ENCODE assay signal across 1 cellular context in the genomic region with DNA sequence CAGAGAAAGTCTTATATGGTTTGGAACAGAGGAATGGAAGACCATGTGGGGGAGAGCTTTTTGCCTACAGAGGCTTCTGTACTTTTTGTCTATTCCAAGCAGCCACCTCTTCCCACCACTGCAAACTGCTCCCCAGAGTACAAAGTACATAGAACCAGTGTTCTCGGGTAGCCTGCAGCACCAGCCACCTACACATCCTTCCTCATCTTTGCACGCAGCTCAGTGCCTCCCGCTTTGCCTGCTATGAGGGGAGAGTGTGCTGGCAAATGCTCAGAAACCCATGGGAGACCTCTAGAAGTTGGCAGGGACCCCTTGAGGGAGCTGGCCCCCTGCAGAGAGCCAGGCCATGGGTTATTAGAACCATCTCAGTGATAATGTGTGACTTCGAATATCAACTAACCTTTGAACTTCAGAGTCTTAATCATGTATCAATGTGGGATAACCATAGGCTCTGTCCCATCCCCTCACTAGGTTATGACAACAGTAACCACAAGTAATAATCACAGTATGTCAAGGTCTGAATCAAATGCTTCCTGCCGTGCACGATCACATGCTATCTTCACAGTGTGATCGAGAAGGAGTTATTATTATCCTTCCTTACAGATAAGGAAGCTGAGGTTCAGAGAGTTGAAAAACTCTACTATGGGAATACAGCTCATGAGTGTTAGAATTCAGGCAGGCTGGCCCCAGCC.
TF ChIP-seq lines count a peak whose summit lies in the region.

No MANE protein-coding gene starts in this region.

TF ChIP-seq in SK-N-SH treated with all-trans-retinoic acid at 6 μM for 48 hours, 23 proteins besides CTCF, POLR2A, EP300 and RAD21 (continued from another document):
- TF ChIP-seq, protein P1, sequence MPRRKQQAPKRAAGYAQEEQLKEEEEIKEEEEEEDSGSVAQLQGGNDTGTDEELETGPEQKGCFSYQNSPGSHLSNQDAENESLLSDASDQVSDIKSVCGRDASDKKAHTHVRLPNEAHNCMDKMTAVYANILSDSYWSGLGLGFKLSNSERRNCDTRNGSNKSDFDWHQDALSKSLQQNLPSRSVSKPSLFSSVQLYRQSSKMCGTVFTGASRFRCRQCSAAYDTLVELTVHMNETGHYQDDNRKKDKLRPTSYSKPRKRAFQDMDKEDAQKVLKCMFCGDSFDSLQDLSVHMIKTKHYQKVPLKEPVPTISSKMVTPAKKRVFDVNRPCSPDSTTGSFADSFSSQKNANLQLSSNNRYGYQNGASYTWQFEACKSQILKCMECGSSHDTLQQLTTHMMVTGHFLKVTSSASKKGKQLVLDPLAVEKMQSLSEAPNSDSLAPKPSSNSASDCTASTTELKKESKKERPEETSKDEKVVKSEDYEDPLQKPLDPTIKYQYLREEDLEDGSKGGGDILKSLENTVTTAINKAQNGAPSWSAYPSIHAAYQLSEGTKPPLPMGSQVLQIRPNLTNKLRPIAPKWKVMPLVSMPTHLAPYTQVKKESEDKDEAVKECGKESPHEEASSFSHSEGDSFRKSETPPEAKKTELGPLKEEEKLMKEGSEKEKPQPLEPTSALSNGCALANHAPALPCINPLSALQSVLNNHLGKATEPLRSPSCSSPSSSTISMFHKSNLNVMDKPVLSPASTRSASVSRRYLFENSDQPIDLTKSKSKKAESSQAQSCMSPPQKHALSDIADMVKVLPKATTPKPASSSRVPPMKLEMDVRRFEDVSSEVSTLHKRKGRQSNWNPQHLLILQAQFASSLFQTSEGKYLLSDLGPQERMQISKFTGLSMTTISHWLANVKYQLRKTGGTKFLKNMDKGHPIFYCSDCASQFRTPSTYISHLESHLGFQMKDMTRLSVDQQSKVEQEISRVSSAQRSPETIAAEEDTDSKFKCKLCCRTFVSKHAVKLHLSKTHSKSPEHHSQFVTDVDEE (CRISPR knock-in tag; IDR thresholded peaks at IDR 0.05), result no peak
- TF ChIP-seq ZNF70 (CRISPR knock-in tag; IDR thresholded peaks at IDR 0.05) (no peak), SNAI2 (CRISPR knock-in tag; IDR thresholded peaks at IDR 0.05) (no peak), ZNF8 (CRISPR knock-in tag; IDR thresholded peaks at IDR 0.05) (no peak)
